In genomic region chr1:175865041-175865766, GRCh38 we compare ENCODE assay signal across 22 cellular contexts.
DNase-seq lines count a peak whose midpoint lies in the region; ATAC-seq, FAIRE-seq and TF ChIP-seq lines count a peak whose summit lies in the region.
"Had no signal": no experiment of that assay in that cellular context is flagged by ENCODE, and none has a peak within 500 bp of the region (broad histone marks: within the 10 kb centered on the region; RNA-seq: fewer than 3 reads in every experiment).

No MANE protein-coding gene starts in this region.

- H3K36me3 ChIP-seq in HUES48 (ENCODE audit: control insufficient read depth, insufficient read depth, low read length) (no peaks in the 10 kb centered on the region), K562 (ENCODE audit: control insufficient read depth, insufficient read depth, low read length) (no peaks in the 10 kb centered on the region), iPS-20b (ENCODE audit: insufficient read depth, low read depth, low read length) (no peaks in the 10 kb centered on the region), sigmoid colon (no peaks in the 10 kb centered on the region), transverse colon (no peaks in the 10 kb centered on the region)
- H3K36me3 ChIP-seq: BLaER1 treated with 17β-estradiol and CSF1 and Interleukin-3, amounts not matched to agents 10 nM and 100 nM; left ventricle myocardium inferior had no signal

- in situ Hi-C loops in K562 (cut with MboI) (no loop called here), transverse colon (cut with MboI; ENCODE audit: low pct_ligation_motif_present in 1 of 4, low pct_unique_long_range_greater_than_20kb in 1 of 4, low sequenced_read_pairs in 3 of 4) (no loop called here)

- H3K27me3 Mint-ChIP-seq in T-helper 2 cell treated with Interferon-gamma antibody and Interleukin-4, amounts not matched to agents 5 μg/mL and 100 μg/mL, for 36 hours (ENCODE audit: low read depth), result no peaks in the 10 kb centered on the region

- no peaks in the 10 kb centered on the region for H3K9me3 Mint-ChIP-seq in T-helper 2 cell treated with Interferon-gamma antibody and Interleukin-4, amounts not matched to agents 5 μg/mL and 100 μg/mL, for 36 hours
- H3K9me3 Mint-ChIP-seq: naive B cell, T-cell had no signal

- TF ChIP-seq RAD21 in K562 (CRISPR knock-in tag; conservative IDR thresholded peaks at IDR 0.05 in 1 of 2, IDR thresholded peaks at IDR 0.05 in 1 of 2), result no peak

- WGBS in K562 (ENCODE audit: insufficient coverage, low coverage, missing lambda C conversion rate), result under 1% methylated on average over 6 of the region's 6 CpGs
- WGBS in sigmoid colon, 2 donors, result 71 to 77% methylated on average over 6 of the region's 6 CpGs
- 48 to 67% methylated on average over 4 to 6 of the region's 6 CpGs for WGBS in transverse colon (ENCODE audit: low coverage in 1 of 2), 2 donors

- TF ChIP-seq CTCF in K562 (IDR thresholded peaks at IDR 0.05 in 2 of 3, conservative IDR thresholded peaks at IDR 0.05 in 1 of 3; ENCODE audit: insufficient read depth in 2 of 3, low read depth in 1 of 3, low read length in 3 of 3) (no peak), sigmoid colon (IDR thresholded peaks at IDR 0.05) (no peak), transverse colon (IDR thresholded peaks at IDR 0.05) (no peak), GM10248 (IDR thresholded peaks at IDR 0.05; ENCODE audit: control extremely low read depth, extremely low read depth, low read depth, missing control alignments) (no peak)

- no peaks in the 10 kb centered on the region for H3K9me1 ChIP-seq in K562 (ENCODE audit: control insufficient read depth, insufficient read depth, low read length)

- no peaks in the 10 kb centered on the region for H3K4me1 Mint-ChIP-seq in T-helper 2 cell treated with Interferon-gamma antibody and Interleukin-4, amounts not matched to agents 5 μg/mL and 100 μg/mL, for 36 hours (ENCODE audit: low read depth)
- H3K4me1 Mint-ChIP-seq: naive B cell, T-cell had no signal

- no TSS peak for BruUV-seq in K562 (replicated peaks; lab: Mats Ljungman, UMichigan)

- peak overlapping the region; percentile 43 for H3K4me3 ChIP-seq in HUES48 (ENCODE audit: low read depth, low read length)
- no peak overlapping the region for H3K4me3 ChIP-seq in K562
- peak overlapping the region; percentile 49; the same call in 1 of the 2 replicates for H3K4me3 ChIP-seq in iPS-20b (ENCODE audit: low read length)
- H3K4me3 ChIP-seq in sigmoid colon, result no peak overlapping the region
- no peak overlapping the region for H3K4me3 ChIP-seq in transverse colon
- H3K4me3 ChIP-seq: BLaER1 treated with 17β-estradiol and CSF1 and Interleukin-3, amounts not matched to agents 10 nM and 100 nM; coronary artery; GM12878; left ventricle myocardium inferior had no signal

- H2AFZ ChIP-seq in K562 (ENCODE audit: low read depth, low read length), result no peak overlapping the region

- H3K4me1 ChIP-seq in HUES48 (ENCODE audit: control insufficient read depth, insufficient read depth, low read length) (peaks cover 53% of the 10 kb centered on the region), K562 (replicated peaks in 1 of 2; ENCODE audit: control insufficient read depth in 2 of 2, insufficient read depth in 2 of 2, low read length in 2 of 2) (no peaks in the 10 kb centered on the region), iPS-20b (ENCODE audit: insufficient read depth, low read length) (peaks cover 44% of the 10 kb centered on the region; the same call in 1 of the 2 replicates), sigmoid colon (peaks cover 0 to 18% (median 13%) of the 10 kb centered on the region in 4 donors), transverse colon (peaks cover 0 to 17% (median 11%) of the 10 kb centered on the region in 4 donors)
- H3K4me1 ChIP-seq: BLaER1 treated with 17β-estradiol and CSF1 and Interleukin-3, amounts not matched to agents 10 nM and 100 nM; left ventricle myocardium inferior had no signal

- H3K9me3 ChIP-seq in HUES48 (ENCODE audit: control insufficient read depth, insufficient read depth, low read length), result no peaks in the 10 kb centered on the region
- H3K9me3 ChIP-seq in K562 (replicated peaks; ENCODE audit: control insufficient read depth, insufficient read depth, low read depth, low read length), result no peaks in the 10 kb centered on the region
- no peaks in the 10 kb centered on the region for H3K9me3 ChIP-seq in iPS-20b (ENCODE audit: insufficient read depth, low read depth, low read length)
- H3K9me3 ChIP-seq in sigmoid colon, result no peaks in the 10 kb centered on the region
- H3K9me3 ChIP-seq in transverse colon, result no peaks in the 10 kb centered on the region
- H3K9me3 ChIP-seq: BLaER1 treated with 17β-estradiol and CSF1 and Interleukin-3, amounts not matched to agents 10 nM and 100 nM; left ventricle myocardium inferior had no signal

- FAIRE-seq in K562 (lab: Jason Lieb, UNC), result no peak
- FAIRE-seq: GM12878 had no signal

- H4K20me1 ChIP-seq in K562 (replicated peaks; ENCODE audit: control insufficient read depth, insufficient read depth, low read length), result no peaks in the 10 kb centered on the region
- H4K20me1 ChIP-seq: BLaER1 treated with 17β-estradiol and CSF1 and Interleukin-3, amounts not matched to agents 10 nM and 100 nM had no signal

- CTCF ChIA-PET in K562 (lab: Yijun Ruan, JAX; ENCODE audit: low intra/inter-chr PET ratio), result no interaction called here
- CTCF ChIA-PET in GM10248 (lab: Yijun Ruan, JAX), result interaction anchor here (0.9 to 1.4 kb wide), 3 partner anchors 14 to 38 kb away, joined by 3 read pairs; no protein-coding TSS in a partner anchor

- no peak overlapping the region for H3K4me2 ChIP-seq in K562 (ENCODE audit: insufficient read depth, low read length)
- H3K4me2 ChIP-seq: BLaER1 treated with 17β-estradiol and CSF1 and Interleukin-3, amounts not matched to agents 10 nM and 100 nM had no signal

- no peak for DNase-seq in K562 (ENCODE audit: extremely low read depth in 1 of 4, low spot score in 3 of 4)
- peak; percentile 38 for DNase-seq in sigmoid colon
- DNase-seq in transverse colon, result no peak
- DNase-seq in T-helper 2 cell treated with Interferon-gamma antibody and Interleukin-4, amounts not matched to agents 5 μg/mL and 100 μg/mL, for 36 hours (ENCODE audit: low spot score), result no peak
- no peak for DNase-seq in GM10248 (ENCODE audit: extremely low spot score)
- DNase-seq: activated effector memory CD4-positive, alpha-beta T cell treated with Interleukin-2 at 50 U/mL for 16 hours; amniotic stem cell; EL; glutamatergic neuron; left ventricle myocardium inferior; MM.1S; naive B cell; NCI-H2029 treated with DMSO at 0.1 percent for 48 hours; NCI-H82; stimulated activated CD4-positive, alpha-beta T cell treated with anti-CD3 and anti-CD28 coated beads, Interleukin-15, amount 100 ng/mL, for 24 hours; T-cell had no signal

- H3K9ac ChIP-seq in HUES48 (ENCODE audit: low read depth, low read length) (no peak overlapping the region; the same call in 1 of the 2 replicates), K562 (ENCODE audit: insufficient read depth in 1 of 2, low read depth in 2 of 2, low read length in 2 of 2) (no peak overlapping the region), iPS-20b (ENCODE audit: low read depth, low read length) (peak overlapping the region; percentile 57; the same call in 1 of the 2 replicates)
- H3K9ac ChIP-seq: BLaER1 treated with 17β-estradiol and CSF1 and Interleukin-3, amounts not matched to agents 10 nM and 100 nM had no signal

- H3K27ac Mint-ChIP-seq in T-helper 2 cell treated with Interferon-gamma antibody and Interleukin-4, amounts not matched to agents 5 μg/mL and 100 μg/mL, for 36 hours, result no peak overlapping the region
- H3K27ac Mint-ChIP-seq: T-cell had no signal

- ATAC-seq in K562, result 0 out of 3 replicates have a peak, but pooled peaks have one; percentile 17
- ATAC-seq: GM12878, HCT116, T-cell had no signal

- H3K27ac ChIP-seq in HUES48 (ENCODE audit: low read depth, low read length) (peak overlapping the region; percentile 52), K562 (ENCODE audit: extremely low read depth, low read depth, low read length) (no peak overlapping the region), iPS-20b (ENCODE audit: low read length) (peak overlapping the region; percentile 19), sigmoid colon (no peak overlapping the region), transverse colon (no peak overlapping the region)
- H3K27ac ChIP-seq: BLaER1 treated with 17β-estradiol and CSF1 and Interleukin-3, amounts not matched to agents 10 nM and 100 nM; coronary artery; left ventricle myocardium inferior had no signal

- TF ChIP-seq POLR2A in K562 (conservative IDR thresholded peaks at IDR 0.05), result no peak
- TF ChIP-seq POLR2A in sigmoid colon (IDR thresholded peaks at IDR 0.05), result no peak
- TF ChIP-seq POLR2A in transverse colon (IDR thresholded peaks at IDR 0.05), result no peak

- POLR2A ChIA-PET in K562 (lab: Yijun Ruan, JAX), result interaction anchor here (0.8 kb wide), 1 partner anchor 12 kb away, joined by 5 read pairs; no protein-coding TSS in a partner anchor
- POLR2A ChIA-PET in GM10248 (lab: Yijun Ruan, JAX), result no interaction called here

- intact Hi-C loops in K562 (cut with micrococcal nuclease) (no loop called here), sigmoid colon (cut with DNase I) (no loop called here), transverse colon (cut with DNase I; ENCODE audit: low total_unique reads) (no loop called here)

- TF ChIP-seq EP300 in K562 (IDR thresholded peaks at IDR 0.05; ENCODE audit: low read length) (no peak), sigmoid colon (IDR thresholded peaks at IDR 0.05) (no peak), transverse colon (IDR thresholded peaks at IDR 0.05; ENCODE audit: low read depth) (no peak)

- H3K79me2 ChIP-seq in K562 (ENCODE audit: control insufficient read depth, insufficient read depth, low read length), result no peaks in the 10 kb centered on the region

- H3K27me3 ChIP-seq in HUES48 (ENCODE audit: control insufficient read depth, insufficient read depth, low read length) (peaks cover 10% of the 10 kb centered on the region), K562 (ENCODE audit: control insufficient read depth in 2 of 2, insufficient read depth in 2 of 2, low read length in 2 of 2) (peaks cover 6 to 45% of the 10 kb centered on the region in 2 experiments; a peak in 4 of 5 replicates), iPS-20b (ENCODE audit: insufficient read depth, low read length) (peaks cover 16% of the 10 kb centered on the region), sigmoid colon (no peaks in the 10 kb centered on the region), transverse colon (no peaks in the 10 kb centered on the region)
- H3K27me3 ChIP-seq: BLaER1 treated with 17β-estradiol and CSF1 and Interleukin-3, amounts not matched to agents 10 nM and 100 nM had no signal

- no peaks in the 10 kb centered on the region for H3K36me3 Mint-ChIP-seq in T-helper 2 cell treated with Interferon-gamma antibody and Interleukin-4, amounts not matched to agents 5 μg/mL and 100 μg/mL, for 36 hours (ENCODE audit: low read depth)
- H3K36me3 Mint-ChIP-seq: naive B cell, T-cell had no signal

- no peak overlapping the region for H3K4me3 Mint-ChIP-seq in T-helper 2 cell treated with Interferon-gamma antibody and Interleukin-4, amounts not matched to agents 5 μg/mL and 100 μg/mL, for 36 hours
- H3K4me3 Mint-ChIP-seq: naive B cell, T-cell had no signal

TF ChIP-seq in K562, 482 proteins besides CTCF, POLR2A, EP300 and RAD21 (continues in another document):
- TF ChIP-seq ZNF561 (CRISPR knock-in tag; conservative IDR thresholded peaks at IDR 0.05), result no peak

Comparison
In these comparisons a context has a peak if more than half of its experiments do, and no peak if none do; other contexts are left out.
1. H3K27ac ChIP-seq: peak in HUES48 (single experiment) and iPS-20b (single experiment); none in K562 (single experiment), sigmoid colon (0 of 4) and transverse colon (0 of 4).
2. H3K4me3 ChIP-seq: peak in HUES48 (single experiment) and iPS-20b (single experiment); none in K562 (single experiment), sigmoid colon (0 of 4) and transverse colon (0 of 4).